ENCODE assay signal across 10 cellular contexts in genomic region chr10:29784175-29784773, GRCh38.
DNase-seq lines count a peak whose midpoint lies in the region; ATAC-seq and TF ChIP-seq lines count a peak whose summit lies in the region.
"Had no signal": no experiment of that assay in that cellular context is flagged by ENCODE, and none has a peak within 500 bp of the region (broad histone marks: within the 10 kb centered on the region; RNA-seq: fewer than 3 reads in every experiment).

No MANE protein-coding gene starts in this region.

- intact Hi-C loops in activated T-helper 2 cell treated with anti-CD3 and anti-CD28 coated beads, Interferon-gamma antibody, Interleukin-2, Interleukin-4, amounts not matched to agents 10 μg/mL and 5 μg/mL and 100 μg/mL, durations not matched to agents 14 hours and 24 hours and 36 hours (cut with micrococcal nuclease) = no loop called here

- in situ Hi-C loops in brain microvascular endothelial cell (cut with HindIII; ENCODE audit: low pct_ligation_motif_present, low sequenced_read_pairs) = no loop called here

- no peak for ATAC-seq in HG02973 (IDR thresholded peaks at IDR 0.05; ENCODE audit: unreplicated experiment)

- H3K27ac Mint-ChIP-seq in HFFc6 = peak overlapping the region; percentile 52
- no peak overlapping the region for H3K27ac Mint-ChIP-seq in activated T-helper 2 cell treated with anti-CD3 and anti-CD28 coated beads, Interferon-gamma antibody, Interleukin-2, Interleukin-4, amounts not matched to agents 10 μg/mL and 5 μg/mL and 100 μg/mL, durations not matched to agents 14 hours and 24 hours and 36 hours
- H3K27ac Mint-ChIP-seq: activated naive CD4-positive, alpha-beta T cell treated with anti-CD3 and anti-CD28 coated beads, Interleukin-2, amount 50 U/mL, for 24 hours had no signal

- H3K27ac ChIP-seq in brain microvascular endothelial cell = peak overlapping the region; percentile 67
- peak overlapping the region; percentile 45 for H3K27ac ChIP-seq in subcutaneous abdominal adipose tissue (ENCODE audit: low read depth, low read length)

- no peak overlapping the region for H3K4me3 Mint-ChIP-seq in HFFc6
- no peak overlapping the region for H3K4me3 Mint-ChIP-seq in activated T-helper 2 cell treated with anti-CD3 and anti-CD28 coated beads, Interferon-gamma antibody, Interleukin-2, Interleukin-4, amounts not matched to agents 10 μg/mL and 5 μg/mL and 100 μg/mL, durations not matched to agents 14 hours and 24 hours and 36 hours (ENCODE audit: low read depth)
- H3K4me3 Mint-ChIP-seq: activated naive CD4-positive, alpha-beta T cell treated with anti-CD3 and anti-CD28 coated beads, Interleukin-2, amount 50 U/mL, for 24 hours had no signal

- H3K27me3 ChIP-seq in brain microvascular endothelial cell (replicated peaks) (no peaks in the 10 kb centered on the region), subcutaneous abdominal adipose tissue (ENCODE audit: control insufficient read depth in 5 of 5, insufficient read depth in 4 of 5, low read length in 5 of 5) (no peaks in the 10 kb centered on the region)

- H3K4me1 ChIP-seq in subcutaneous abdominal adipose tissue (ENCODE audit: control insufficient read depth in 5 of 5, insufficient read depth in 5 of 5, low read length in 5 of 5) = peaks cover 0 to 18% (median 5%) of the 10 kb centered on the region in 5 donors

- no peak overlapping the region for H3K4me3 ChIP-seq in brain microvascular endothelial cell (ENCODE audit: low read depth, low read length)
- H3K4me3 ChIP-seq in subcutaneous abdominal adipose tissue (ENCODE audit: low read depth in 1 of 5, low read length in 5 of 5) = no peak overlapping the region

- H3K9me3 Mint-ChIP-seq in HFFc6 = no peaks in the 10 kb centered on the region
- H3K9me3 Mint-ChIP-seq in activated T-helper 2 cell treated with anti-CD3 and anti-CD28 coated beads, Interferon-gamma antibody, Interleukin-2, Interleukin-4, amounts not matched to agents 10 μg/mL and 5 μg/mL and 100 μg/mL, durations not matched to agents 14 hours and 24 hours and 36 hours = no peaks in the 10 kb centered on the region
- H3K9me3 Mint-ChIP-seq: activated naive CD4-positive, alpha-beta T cell treated with anti-CD3 and anti-CD28 coated beads, Interleukin-2, amount 50 U/mL, for 24 hours had no signal

- peaks cover 37% of the 10 kb centered on the region for H3K4me1 Mint-ChIP-seq in HFFc6 (ENCODE audit: low read depth)
- H3K4me1 Mint-ChIP-seq in activated T-helper 2 cell treated with anti-CD3 and anti-CD28 coated beads, Interferon-gamma antibody, Interleukin-2, Interleukin-4, amounts not matched to agents 10 μg/mL and 5 μg/mL and 100 μg/mL, durations not matched to agents 14 hours and 24 hours and 36 hours (ENCODE audit: low read depth) = no peaks in the 10 kb centered on the region
- H3K4me1 Mint-ChIP-seq: activated naive CD4-positive, alpha-beta T cell treated with anti-CD3 and anti-CD28 coated beads, Interleukin-2, amount 50 U/mL, for 24 hours had no signal

- peaks cover 8% of the 10 kb centered on the region for H3K27me3 Mint-ChIP-seq in HFFc6 (ENCODE audit: insufficient read depth)
- H3K27me3 Mint-ChIP-seq in activated T-helper 2 cell treated with anti-CD3 and anti-CD28 coated beads, Interferon-gamma antibody, Interleukin-2, Interleukin-4, amounts not matched to agents 10 μg/mL and 5 μg/mL and 100 μg/mL, durations not matched to agents 14 hours and 24 hours and 36 hours (ENCODE audit: low read depth) = peaks cover 17% of the 10 kb centered on the region

- peaks cover 0 to 8% (median 5%) of the 10 kb centered on the region in 5 donors for H3K9me3 ChIP-seq in subcutaneous abdominal adipose tissue (ENCODE audit: control insufficient read depth in 5 of 5, low read length in 5 of 5)

- H3K9ac ChIP-seq in subcutaneous abdominal adipose tissue (ENCODE audit: low read length in 5 of 5) = no peak overlapping the region

- peak; percentile 99 for DNase-seq in HFFc6
- peak; percentile 98 for DNase-seq in brain microvascular endothelial cell
- DNase-seq in iPS-NIHi7 (ENCODE audit: extremely low spot score) = peak; percentile 80
- no peak for DNase-seq in DMS79 (lab: John Stamatoyannopoulos, UW)
- DNase-seq in activated T-helper 2 cell treated with anti-CD3 and anti-CD28 coated beads, Interferon-gamma antibody, Interleukin-2, Interleukin-4, amounts not matched to agents 10 μg/mL and 5 μg/mL and 100 μg/mL, durations not matched to agents 14 hours and 24 hours and 36 hours (ENCODE audit: low spot score) = no peak
- no peak for DNase-seq in activated CD4-positive, alpha-beta T cell treated with anti-CD3 and anti-CD28 coated beads for 48 hours
- DNase-seq: NCI-H2107 had no signal

- H3K36me3 Mint-ChIP-seq in HFFc6 (ENCODE audit: low read depth) = no peaks in the 10 kb centered on the region
- no peaks in the 10 kb centered on the region for H3K36me3 Mint-ChIP-seq in activated T-helper 2 cell treated with anti-CD3 and anti-CD28 coated beads, Interferon-gamma antibody, Interleukin-2, Interleukin-4, amounts not matched to agents 10 μg/mL and 5 μg/mL and 100 μg/mL, durations not matched to agents 14 hours and 24 hours and 36 hours (ENCODE audit: low read depth)
- H3K36me3 Mint-ChIP-seq: activated naive CD4-positive, alpha-beta T cell treated with anti-CD3 and anti-CD28 coated beads, Interleukin-2, amount 50 U/mL, for 24 hours had no signal

- H3K36me3 ChIP-seq in brain microvascular endothelial cell (replicated peaks) (no peaks in the 10 kb centered on the region), subcutaneous abdominal adipose tissue (ENCODE audit: control insufficient read depth in 5 of 5, insufficient read depth in 5 of 5, low read length in 5 of 5) (no peaks in the 10 kb centered on the region)

- no peak for TF ChIP-seq CTCF in HFFc6 (IDR thresholded peaks at IDR 0.05)
- TF ChIP-seq CTCF in brain microvascular endothelial cell (IDR thresholded peaks at IDR 0.05; ENCODE audit: low read depth, low read length, missing control alignments) = no peak

Comparison
In these comparisons a context has a peak if more than half of its experiments do, and no peak if none do; other contexts are left out.
1. DNase-seq: peak in HFFc6 (single experiment), brain microvascular endothelial cell (single experiment) and iPS-NIHi7 (single experiment); none in DMS79 (single experiment), activated T-helper 2 cell treated with anti-CD3 and anti-CD28 coated beads, Interferon-gamma antibody, Interleukin-2, Interleukin-4, amounts not matched to agents 10 μg/mL and 5 μg/mL and 100 μg/mL, durations not matched to agents 14 hours and 24 hours and 36 hours (single experiment) and activated CD4-positive, alpha-beta T cell treated with anti-CD3 and anti-CD28 coated beads for 48 hours (single experiment).